ENCODE assay signal across 25 cellular contexts in genomic region chr11:130218501-130218900, GRCh38. TPM values are rescaled to one million over a fixed set of nuclear protein-coding genes. Genes with fewer than 3 reads are reported as not detected.
"Had no signal": no experiment of that assay in that cellular context is flagged by ENCODE, and none has a peak within 500 bp of the region (broad histone marks: within the 10 kb centered on the region; RNA-seq: fewer than 3 reads in every experiment).

No MANE protein-coding gene starts in this region.

- H3K27ac Mint-ChIP-seq: activated naive CD4-positive, alpha-beta T cell treated with anti-CD3 and anti-CD28 coated beads, Interleukin-2, amount 50 U/mL, for 72 hours; activated T-helper 17 cell treated with anti-CD3 and anti-CD28 coated beads, Interleukin-2, amount 50 U/mL, for 72 hours; brain; dendritic cell treated with granulocyte-macrophage colony-stimulating factor and Interleukin-4, amounts not matched to agents 40 ng/mL and 50 ng/mL, for 4 days; mesothelial cell of epicardium; natural killer cell; stimulated activated naive CD8-positive, alpha-beta T cell treated with anti-CD3 and anti-CD28 coated beads, Interleukin-15, Interleukin-2, amounts not matched to agents 100 ng/mL and 50 ng/mL, for 24 hours had no signal

- H3K27ac ChIP-seq: hepatocyte, ovary, psoas muscle, tibial artery, uterus had no signal

- H3K4me3 ChIP-seq: hepatocyte, ovary, psoas muscle, tibial artery, uterus had no signal

- H3K9me3 Mint-ChIP-seq: activated naive CD4-positive, alpha-beta T cell treated with anti-CD3 and anti-CD28 coated beads, Interleukin-2, amount 50 U/mL, for 72 hours; activated T-helper 17 cell treated with anti-CD3 and anti-CD28 coated beads, Interleukin-2, amount 50 U/mL, for 72 hours; brain; dendritic cell treated with granulocyte-macrophage colony-stimulating factor and Interleukin-4, amounts not matched to agents 40 ng/mL and 50 ng/mL, for 4 days; mesothelial cell of epicardium; natural killer cell; stimulated activated naive CD8-positive, alpha-beta T cell treated with anti-CD3 and anti-CD28 coated beads, Interleukin-15, Interleukin-2, amounts not matched to agents 100 ng/mL and 50 ng/mL, for 24 hours had no signal

- H3K4me3 Mint-ChIP-seq: activated T-helper 17 cell treated with anti-CD3 and anti-CD28 coated beads, Interleukin-2, amount 50 U/mL, for 72 hours; brain; dendritic cell treated with granulocyte-macrophage colony-stimulating factor and Interleukin-4, amounts not matched to agents 40 ng/mL and 50 ng/mL, for 4 days; mesothelial cell of epicardium; natural killer cell; stimulated activated naive CD8-positive, alpha-beta T cell treated with anti-CD3 and anti-CD28 coated beads, Interleukin-15, Interleukin-2, amounts not matched to agents 100 ng/mL and 50 ng/mL, for 24 hours had no signal

- ATAC-seq: activated naive CD4-positive, alpha-beta T cell treated with anti-CD3 and anti-CD28 coated beads, Interleukin-2, amount 50 U/mL, for 72 hours; activated T-helper 17 cell treated with anti-CD3 and anti-CD28 coated beads, Interleukin-2, amount 50 U/mL, for 72 hours; esophagus mucosa; natural killer cell; psoas muscle; right cardiac atrium had no signal

- H3K9me3 ChIP-seq: ovary, psoas muscle, tibial artery, uterus had no signal

- H3K36me3 Mint-ChIP-seq: activated naive CD4-positive, alpha-beta T cell treated with anti-CD3 and anti-CD28 coated beads, Interleukin-2, amount 50 U/mL, for 72 hours; brain; mesothelial cell of epicardium; natural killer cell had no signal

- H3K4me1 ChIP-seq: psoas muscle, tibial artery, uterus had no signal

- H3K36me3 ChIP-seq: ovary, tibial artery, uterus had no signal

- H3K4me1 Mint-ChIP-seq: activated T-helper 17 cell treated with anti-CD3 and anti-CD28 coated beads, Interleukin-2, amount 50 U/mL, for 72 hours had no signal

- H3K27me3 ChIP-seq: hepatocyte, ovary, uterus had no signal

- DNase-seq: activated CD4-positive, alpha-beta T cell treated with anti-CD3 and anti-CD28 coated beads, Interleukin-2, amount 50 U/mL, for 48 hours; activated T-cell treated with anti-CD3 and anti-CD28 coated beads, Interleukin-2, amount 50 U/mL, for 1 hour; aorta; caudate nucleus; effector CD8-positive, alpha-beta T cell; glutamatergic neuron; natural killer cell; psoas muscle; right cardiac atrium; stimulated activated CD4-positive, alpha-beta T cell treated with anti-CD3 and anti-CD28 coated beads, Interleukin-1b, Interleukin-23, amount 100 ng/mL, for 48 hours; T-helper 9 cell; tibial artery; uterus had no signal

- H3K27me3 Mint-ChIP-seq: stimulated activated naive CD8-positive, alpha-beta T cell treated with anti-CD3 and anti-CD28 coated beads, Interleukin-15, Interleukin-2, amounts not matched to agents 100 ng/mL and 50 ng/mL, for 24 hours had no signal

RNA-seq across cellular contexts. Expression of gene ST14, which starts 58.9 kb away (rescaled TPM):
- total RNA-seq: endothelial cell of umbilical vein; frontal cortex; T-helper 1 cell treated with Interleukin-12 subunit alpha and Interleukin-12 subunit beta and Interleukin-4 antibody, amounts not matched to agents 30 ng/mL and 1 ng/mL, for 36 hours had no signal
